In genomic region chr17:35948092-35948491, GRCh38 we compare ENCODE assay signal across 32 cellular contexts. TPM values are rescaled to one million over a fixed set of nuclear protein-coding genes. Genes with fewer than 3 reads are reported as not detected.
"Had no signal": no experiment of that assay in that cellular context is flagged by ENCODE, and none has a peak within 500 bp of the region (broad histone marks: within the 10 kb centered on the region; RNA-seq: fewer than 3 reads in every experiment).

No MANE protein-coding gene starts in this region.

- FAIRE-seq: keratinocyte, pancreas had no signal

- H3K4me3 Mint-ChIP-seq: dendritic cell treated with granulocyte-macrophage colony-stimulating factor and Interleukin-4, amounts not matched to agents 40 ng/mL and 50 ng/mL, for 4 days; endodermal cell had no signal

- H3K27me3 Mint-ChIP-seq: stimulated activated naive CD8-positive, alpha-beta T cell treated with anti-CD3 and anti-CD28 coated beads, Interleukin-15, amount 100 ng/mL, for 72 hours had no signal

- H3K36me3 Mint-ChIP-seq: natural killer cell had no signal

- H3K27ac ChIP-seq: colonic mucosa, epithelial cell of prostate, gastrocnemius medialis, lower lobe of right lung, pancreas, suprapubic skin, transverse colon, upper lobe of right lung, uterus had no signal

- ATAC-seq: esophagus mucosa; gastrocnemius medialis; left ventricle myocardium superior; lower lobe of right lung; natural killer cell; sciatic nerve; stimulated activated naive CD8-positive, alpha-beta T cell treated with anti-CD3 and anti-CD28 coated beads, Interleukin-15, amount 100 ng/mL, for 72 hours; upper lobe of right lung had no signal

- DNase-seq: colonic mucosa; effector CD8-positive, alpha-beta T cell; endodermal cell; foreskin fibroblast; gastrocnemius medialis; head of caudate nucleus; left ventricle myocardium superior; lower lobe of right lung; natural killer cell; occipital lobe; pancreas; stimulated activated CD4-positive, alpha-beta T cell treated with anti-CD3 and anti-CD28 coated beads, Interleukin-12 subunit alpha, Interleukin-12 subunit beta, amount 100 ng/mL, for 4 hours; stimulated activated CD4-positive, alpha-beta T cell treated with anti-CD3 and anti-CD28 coated beads, Interleukin-1b, Interleukin-23, amount 100 ng/mL, for 48 hours; stimulated activated CD4-positive, alpha-beta T cell treated with anti-CD3 and anti-CD28 coated beads, Interleukin-4, amount 100 ng/mL, for 1 hour; stimulated activated CD8-positive, alpha-beta memory T cell treated with anti-CD3 and anti-CD28 coated beads, Interleukin-4, amount 100 ng/mL, for 48 hours; stimulated activated naive CD4-positive, alpha-beta T cell; stimulated activated naive CD8-positive, alpha-beta T cell treated with anti-CD3 and anti-CD28 coated beads, Interleukin-15, amount 100 ng/mL, for 72 hours; transverse colon; upper lobe of right lung; uterus had no signal

- H3K4me1 ChIP-seq: colonic mucosa, gastrocnemius medialis, lower lobe of right lung, pancreas, suprapubic skin, uterus had no signal

- H3K9me3 ChIP-seq: colonic mucosa, gastrocnemius medialis, lower lobe of right lung, pancreas, suprapubic skin, transverse colon, upper lobe of right lung, uterus had no signal

- H3K9me3 Mint-ChIP-seq: dendritic cell treated with granulocyte-macrophage colony-stimulating factor and Interleukin-4, amounts not matched to agents 40 ng/mL and 50 ng/mL, for 4 days; natural killer cell; stimulated activated naive CD8-positive, alpha-beta T cell treated with anti-CD3 and anti-CD28 coated beads, Interleukin-15, amount 100 ng/mL, for 72 hours had no signal

- H3K27me3 ChIP-seq: colonic mucosa, pancreas, transverse colon, upper lobe of right lung, uterus had no signal

- H3K27ac Mint-ChIP-seq: dendritic cell treated with granulocyte-macrophage colony-stimulating factor and Interleukin-4, amounts not matched to agents 40 ng/mL and 50 ng/mL, for 4 days; endodermal cell; natural killer cell had no signal

- H3K36me3 ChIP-seq: colonic mucosa, gastrocnemius medialis, lower lobe of right lung, pancreas, suprapubic skin, transverse colon, upper lobe of right lung, uterus had no signal

- H3K4me3 ChIP-seq: gastrocnemius medialis, lower lobe of right lung, smooth muscle cell, suprapubic skin, uterus had no signal

- H3K4me2 ChIP-seq: smooth muscle cell had no signal

- H3K4me1 Mint-ChIP-seq: stimulated activated naive CD8-positive, alpha-beta T cell treated with anti-CD3 and anti-CD28 coated beads, Interleukin-15, amount 100 ng/mL, for 72 hours had no signal

RNA-seq across cellular contexts. Expression of gene LYZL6, which starts 4.6 kb away (rescaled TPM):
- total RNA-seq: colonic mucosa, endodermal cell, esophagus mucosa, gastrocnemius medialis, glomerular endothelial cell, left ventricle myocardium superior, lower lobe of right lung, mononuclear cell, natural killer cell, occipital lobe, pancreas, posterior vena cava, pulmonary artery endothelial cell, sciatic nerve, smooth muscle cell, suprapubic skin, transverse colon, upper lobe of right lung, uterus had no signal
- polyA plus RNA-seq: keratinocyte, neural cell, pancreas, smooth muscle cell had no signal

RNA-seq across cellular contexts. Expression of gene RDM1, which starts 17.5 kb away (rescaled TPM):
- total RNA-seq: gastrocnemius medialis, left ventricle myocardium superior, lower lobe of right lung, mononuclear cell, posterior vena cava, sciatic nerve, smooth muscle cell, suprapubic skin, upper lobe of right lung had no signal
- polyA plus RNA-seq: neural cell, pancreas had no signal

RNA-seq across cellular contexts. Expression of gene CCL16, which starts 33.2 kb away (rescaled TPM):
- total RNA-seq: colonic mucosa, endodermal cell, esophagus mucosa, glomerular endothelial cell, left ventricle myocardium superior, mononuclear cell, natural killer cell, occipital lobe, pancreas, smooth muscle cell, suprapubic skin, transverse colon had no signal
- polyA plus RNA-seq: keratinocyte, neural cell, smooth muscle cell had no signal

RNA-seq across cellular contexts. Expression of gene CCL14, which starts 38.4 kb away (rescaled TPM):
- total RNA-seq: endodermal cell, mononuclear cell, natural killer cell, occipital lobe, smooth muscle cell had no signal
- polyA plus RNA-seq: keratinocyte, neural cell, smooth muscle cell had no signal

RNA-seq across cellular contexts. Expression of gene CCL15, which starts 53.3 kb away (rescaled TPM):
- total RNA-seq: endodermal cell, gastrocnemius medialis, glomerular endothelial cell, left ventricle myocardium superior, mononuclear cell, natural killer cell, occipital lobe, posterior vena cava, pulmonary artery endothelial cell, sciatic nerve, smooth muscle cell, suprapubic skin had no signal
- polyA plus RNA-seq: keratinocyte, neural cell, smooth muscle cell had no signal
